In genomic region chr17:42387663-42388380, GRCh38 we compare ENCODE assay signal across 8 cellular contexts. TPM values are rescaled to one million over a fixed set of nuclear protein-coding genes. Genes with fewer than 3 reads are reported as not detected.
DNase-seq lines count a peak whose midpoint lies in the region; ATAC-seq, FAIRE-seq and TF ChIP-seq lines count a peak whose summit lies in the region.

No MANE protein-coding gene starts in this region.

- 0 to 1% (median 1%) methylated on average over 41 to 61 of the region's 61 CpGs for WGBS in adipose tissue, 3 donors
- WGBS in hepatocyte (ENCODE audit: low lambda C conversion rate, missing lambda C conversion rate), result under 1% methylated on average over 43 of the region's 61 CpGs
- 0% methylated on average over 61 of the region's 61 CpGs for WGBS in sigmoid colon, 2 donors

- H3K79me2 ChIP-seq in hepatocyte, result peaks cover 52% of the 10 kb centered on the region

- TF ChIP-seq EP300 in sigmoid colon (IDR thresholded peaks at IDR 0.05), result no peak

- H3K4me3 ChIP-seq in hepatocyte (peak overlapping the region; percentile 47), sigmoid colon (peak overlapping the region; percentile 98 to 100 (median 98))

- ATAC-seq in HG03066 (IDR thresholded peaks at IDR 0.05; ENCODE audit: low read depth, unreplicated experiment) (peak; percentile 5), HG03025 (IDR thresholded peaks at IDR 0.05; ENCODE audit: low FRiP score, unreplicated experiment) (no peak)

- TF ChIP-seq POLR2A in sigmoid colon (IDR thresholded peaks at IDR 0.05), result peak; percentile 19 to 25

- intact Hi-C loops in sigmoid colon (cut with DNase I), result no loop called here

- peak overlapping the region; percentile 100 for H3K27ac ChIP-seq in adipose tissue (ENCODE audit: low read depth, low read length)
- H3K27ac ChIP-seq in hepatocyte, result peak overlapping the region; percentile 96
- H3K27ac ChIP-seq in sigmoid colon, result peak overlapping the region; percentile 98 to 100 (median 100)

- H3K9me3 ChIP-seq in hepatocyte (ENCODE audit: low read depth) (no peaks in the 10 kb centered on the region), sigmoid colon (no peaks in the 10 kb centered on the region)

- peak overlapping the region; percentile 79 for H3K4me2 ChIP-seq in hepatocyte

- H4K20me1 ChIP-seq in hepatocyte (ENCODE audit: insufficient read depth, poor library complexity, severe bottlenecking), result peaks cover 42% of the 10 kb centered on the region

- no peak for FAIRE-seq in D721Med (lab: Jason Lieb, UNC)

- H3K4me1 ChIP-seq in hepatocyte (ENCODE audit: insufficient read depth), result peaks cover 21% of the 10 kb centered on the region
- peaks cover 0 to 55% (median 45%) of the 10 kb centered on the region in 4 donors for H3K4me1 ChIP-seq in sigmoid colon

- H3K9me2 ChIP-seq in hepatocyte (replicated peaks; ENCODE audit: insufficient read depth), result no peaks in the 10 kb centered on the region

- no peak overlapping the region for H2AFZ ChIP-seq in hepatocyte

- DNase-seq in GM03348 (ENCODE audit: low spot score) (peak; percentile 35), OCI-M1 (lab: John Stamatoyannopoulos, UW) (peak; percentile 53), hepatocyte (ENCODE audit: low spot score) (peak; percentile 39), sigmoid colon (peak; percentile 80), D721Med (ENCODE audit: insufficient read length, low spot score) (no peak)

- H3K36me3 ChIP-seq in hepatocyte (replicated peaks; ENCODE audit: insufficient read depth, low read depth) (no peaks in the 10 kb centered on the region), sigmoid colon (no peaks in the 10 kb centered on the region)

- H3K27me3 ChIP-seq in hepatocyte, result no peaks in the 10 kb centered on the region
- H3K27me3 ChIP-seq in sigmoid colon, result no peaks in the 10 kb centered on the region

- TF ChIP-seq CTCF in hepatocyte (IDR thresholded peaks at IDR 0.05; ENCODE audit: poor library complexity), result no peak
- no peak for TF ChIP-seq CTCF in sigmoid colon (IDR thresholded peaks at IDR 0.05)
- TF ChIP-seq CTCF in D721Med (IDR thresholded peaks at IDR 0.05; ENCODE audit: insufficient read depth, missing control alignments), result no peak

RNA-seq across cellular contexts. Expression of gene STAT3, which starts 0.4 kb away (rescaled TPM):
- 100 to 1,000 TPM in 1 of 3 donors, 10 to 100 TPM in 2; 60.7 to 204 (median 92.9) TPM for polyA plus RNA-seq in adipose tissue
- total RNA-seq in hepatocyte, result 154 and 163 TPM in 2 replicates
- 152 and 157 TPM in 2 replicates for polyA plus RNA-seq in hepatocyte
- 100 to 1,000 TPM in 3 of 4 donors, 10 to 100 TPM in 1; 87.4 to 230 (median 129) TPM for total RNA-seq in sigmoid colon
- polyA plus RNA-seq in sigmoid colon, result 100 to 1,000 TPM in 1 of 3 donors, 10 to 100 TPM in 2; 43.8 to 135 (median 55.7) TPM

RNA-seq across cellular contexts. Expression of gene CAVIN1, which starts 35.2 kb away (rescaled TPM):
- polyA plus RNA-seq in adipose tissue, result 100 to 1,000 TPM in 2 of 3 donors, 10 to 100 TPM in 1; 30.4 to 517 (median 414) TPM
- total RNA-seq in hepatocyte, result 69.9 and 85.8 TPM in 2 replicates
- polyA plus RNA-seq in hepatocyte, result 96.5 and 111 TPM in 2 replicates
- 100 to 1,000 TPM; 231 to 519 (median 409) TPM for total RNA-seq in sigmoid colon
- 10 to 100 TPM; 11.8 to 88.9 (median 50.1) TPM for polyA plus RNA-seq in sigmoid colon
